Comparison of ENCODE assay signal across 1 cellular context in the genomic region with DNA sequence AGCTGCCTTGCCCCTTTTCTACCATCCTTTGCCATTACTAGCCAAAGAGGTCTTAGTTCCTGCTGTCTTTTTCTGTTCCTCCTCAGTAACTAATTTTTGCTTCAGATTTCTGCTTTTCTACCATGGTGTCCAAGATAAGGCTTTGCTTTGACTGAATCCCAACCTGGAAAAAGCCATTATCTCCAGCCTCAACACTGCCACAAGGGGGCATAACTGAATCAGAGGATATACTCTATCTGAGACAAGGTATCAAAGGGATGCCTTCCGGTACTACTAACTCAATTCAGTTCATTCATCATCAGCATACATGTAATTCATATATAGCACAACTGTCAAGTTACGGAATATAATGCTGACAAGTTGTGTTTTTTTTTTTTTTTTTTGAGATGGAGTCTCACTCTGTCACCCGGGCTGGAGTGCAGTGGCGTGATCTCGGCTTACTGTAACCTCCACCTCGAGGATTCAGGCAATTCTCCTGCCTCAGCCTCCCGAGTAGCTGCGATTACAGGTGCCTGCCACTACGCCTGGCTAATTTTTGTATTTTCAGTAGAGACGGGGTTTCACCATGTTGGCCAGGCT.
TF ChIP-seq lines count a peak whose summit lies in the region.

No MANE protein-coding gene starts in this region.

TF ChIP-seq in IMR-90, 13 proteins besides CTCF, POLR2A, EP300 and RAD21:
- TF ChIP-seq SMC3 (IDR thresholded peaks at IDR 0.05; ENCODE audit: low read depth, low read length) (peak; percentile 66), MXI1 (IDR thresholded peaks at IDR 0.05; ENCODE audit: borderline replicate concordance, low read depth, low read length) (no peak)
